Comparison of ENCODE assay signal across 15 cellular contexts in genomic region chr5:178213748-178214151, GRCh38. TPM values are rescaled to one million over a fixed set of nuclear protein-coding genes. Genes with fewer than 3 reads are reported as not detected.
A peak's percentile ranks its signal among the peaks of the same experiment; 100 is the strongest.
DNase-seq lines count a peak whose midpoint lies in the region; ATAC-seq and TF ChIP-seq lines count a peak whose summit lies in the region.
"Had no signal": no experiment of that assay in that cellular context is flagged by ENCODE, and none has a peak within 500 bp of the region (broad histone marks: within the 10 kb centered on the region; RNA-seq: fewer than 3 reads in every experiment).

No MANE protein-coding gene starts in this region.

- TF ChIP-seq POLR2A in Peyer's patch (IDR thresholded peaks at IDR 0.05) = peak in 1 of 2 donors; percentile 26
- no peak for TF ChIP-seq POLR2A in gastrocnemius medialis (IDR thresholded peaks at IDR 0.05)

- H3K27me3 Mint-ChIP-seq in activated CD4-positive, alpha-beta memory T cell treated with anti-CD3 and anti-CD28 coated beads, Interleukin-2, amount 10 ng/mL, durations not matched to agents 7 days and 5 days = no peaks in the 10 kb centered on the region
- H3K27me3 Mint-ChIP-seq in activated CD4-positive, alpha-beta memory T cell treated with anti-CD3 and anti-CD28 coated beads for 36 hours = no peaks in the 10 kb centered on the region
- H3K27me3 Mint-ChIP-seq: brain had no signal

- peaks cover 0 to 78% (median 0%) of the 10 kb centered on the region in 3 donors for H3K36me3 ChIP-seq in Peyer's patch
- H3K36me3 ChIP-seq in hepatocyte (replicated peaks; ENCODE audit: insufficient read depth, low read depth) = no peaks in the 10 kb centered on the region
- H3K36me3 ChIP-seq in gastrocnemius medialis = peaks cover 5 to 92% of the 10 kb centered on the region in 2 donors

- H3K9me2 ChIP-seq in hepatocyte (replicated peaks; ENCODE audit: insufficient read depth) = no peaks in the 10 kb centered on the region

- no peak for TF ChIP-seq CTCF in Peyer's patch (IDR thresholded peaks at IDR 0.05)
- TF ChIP-seq CTCF in hepatocyte (IDR thresholded peaks at IDR 0.05; ENCODE audit: poor library complexity) = no peak
- TF ChIP-seq CTCF in gastrocnemius medialis (IDR thresholded peaks at IDR 0.05 in 4 of 5, conservative IDR thresholded peaks at IDR 0.05 in 1 of 5) = no peak

- POLR2A ChIA-PET in activated CD4-positive, alpha-beta memory T cell treated with anti-CD3 and anti-CD28 coated beads, Interleukin-2, amount 10 ng/mL, durations not matched to agents 7 days and 5 days (lab: Charles Lee) = interaction anchor here (1.2 to 12.2 kb wide), 3 partner anchors 8 to 15 kb away, joined by 4 to 120 read pairs (median 87); partner anchors contain the start of genes HNRNPAB and PHYKPL
- POLR2A ChIA-PET in activated CD4-positive, alpha-beta memory T cell treated with anti-CD3 and anti-CD28 coated beads for 36 hours (lab: Charles Lee) = interaction anchor here (0.7 to 3.3 kb wide), 5 partner anchors 8 to 57 kb away, joined by 3 to 23 read pairs (median 3); partner anchors contain the start of gene HNRNPAB

- H3K36me3 Mint-ChIP-seq in activated CD4-positive, alpha-beta memory T cell treated with anti-CD3 and anti-CD28 coated beads, Interleukin-2, amount 10 ng/mL, durations not matched to agents 7 days and 5 days (ENCODE audit: low read depth) = peaks cover 84% of the 10 kb centered on the region
- H3K36me3 Mint-ChIP-seq in activated CD4-positive, alpha-beta memory T cell treated with anti-CD3 and anti-CD28 coated beads for 36 hours = peaks cover 57% of the 10 kb centered on the region

- WGBS in hepatocyte (ENCODE audit: low lambda C conversion rate, missing lambda C conversion rate) = 72% methylated on average over 8 of the region's 8 CpGs

- intact Hi-C loops in activated CD4-positive, alpha-beta memory T cell treated with anti-CD3 and anti-CD28 coated beads for 36 hours (cut with micrococcal nuclease) = no loop called here
- intact Hi-C loops in gastrocnemius medialis (cut with DNase I; ENCODE audit: low total_unique reads) = no loop called here

- H3K9me3 Mint-ChIP-seq in activated CD4-positive, alpha-beta memory T cell treated with anti-CD3 and anti-CD28 coated beads, Interleukin-2, amount 10 ng/mL, durations not matched to agents 7 days and 5 days = no peaks in the 10 kb centered on the region
- no peaks in the 10 kb centered on the region for H3K9me3 Mint-ChIP-seq in activated CD4-positive, alpha-beta memory T cell treated with anti-CD3 and anti-CD28 coated beads for 36 hours
- H3K9me3 Mint-ChIP-seq: brain had no signal

- no peak overlapping the region for H3K4me3 ChIP-seq in Peyer's patch
- H3K4me3 ChIP-seq in hepatocyte = no peak overlapping the region
- no peak overlapping the region for H3K4me3 ChIP-seq in gastrocnemius medialis

- no peak overlapping the region for H2AFZ ChIP-seq in hepatocyte

- no peaks in the 10 kb centered on the region for H3K9me3 ChIP-seq in Peyer's patch
- no peaks in the 10 kb centered on the region for H3K9me3 ChIP-seq in hepatocyte (ENCODE audit: low read depth)
- H3K9me3 ChIP-seq in gastrocnemius medialis = no peaks in the 10 kb centered on the region

- H3K4me2 ChIP-seq in hepatocyte = peak overlapping the region; percentile 39

- peak overlapping the region; percentile 38 for H3K27ac Mint-ChIP-seq in activated CD4-positive, alpha-beta memory T cell treated with anti-CD3 and anti-CD28 coated beads, Interleukin-2, amount 10 ng/mL, durations not matched to agents 7 days and 5 days
- H3K27ac Mint-ChIP-seq in activated CD4-positive, alpha-beta memory T cell treated with anti-CD3 and anti-CD28 coated beads for 36 hours = no peak overlapping the region

- no peak overlapping the region for H3K4me3 Mint-ChIP-seq in activated CD4-positive, alpha-beta memory T cell treated with anti-CD3 and anti-CD28 coated beads, Interleukin-2, amount 10 ng/mL, durations not matched to agents 7 days and 5 days
- no peak overlapping the region for H3K4me3 Mint-ChIP-seq in activated CD4-positive, alpha-beta memory T cell treated with anti-CD3 and anti-CD28 coated beads for 36 hours
- H3K4me3 Mint-ChIP-seq: brain had no signal

- in situ Hi-C loops in gastrocnemius medialis (cut with MboI; ENCODE audit: low sequenced_read_pairs in 4 of 4) = no loop called here

- H3K4me1 ChIP-seq in Peyer's patch = peaks cover 0 to 67% (median 24%) of the 10 kb centered on the region in 4 donors
- H3K4me1 ChIP-seq in hepatocyte (ENCODE audit: insufficient read depth) = peaks cover 18% of the 10 kb centered on the region
- peaks cover 10 to 17% of the 10 kb centered on the region in 2 donors for H3K4me1 ChIP-seq in gastrocnemius medialis

- H3K27me3 ChIP-seq in Peyer's patch (no peaks in the 10 kb centered on the region), hepatocyte (no peaks in the 10 kb centered on the region), gastrocnemius medialis (no peaks in the 10 kb centered on the region)

- peaks cover 5% of the 10 kb centered on the region for H3K79me2 ChIP-seq in hepatocyte

- ATAC-seq in gastrocnemius medialis = peak in 1 of 2 donors; percentile 48

- H3K27ac ChIP-seq in Peyer's patch (peak overlapping the region in 3 of 4 donors; percentile 72 to 99 (median 80)), hepatocyte (peak overlapping the region; percentile 63), gastrocnemius medialis (peak overlapping the region in 3 of 4 donors; percentile 1 to 72 (median 62))

- DNase-seq in activated CD4-positive, alpha-beta memory T cell treated with anti-CD3 and anti-CD28 coated beads, Interleukin-2, amount 10 ng/mL, durations not matched to agents 7 days and 5 days = no peak
- DNase-seq in activated CD4-positive, alpha-beta memory T cell treated with anti-CD3 and anti-CD28 coated beads for 36 hours = no peak
- DNase-seq in Peyer's patch (peak in 2 of 3 donors; percentile 80 to 85), hepatocyte (ENCODE audit: low spot score) (peak; percentile 58), gastrocnemius medialis (no peak), ecto neural progenitor cell (ENCODE audit: low spot score) (no peak), NCI-H446 (lab: John Stamatoyannopoulos, UW) (no peak), NOMO-1 treated with DMSO at 0.1 percent for 48 hours (lab: John Stamatoyannopoulos, UW; ENCODE audit: unreplicated experiment) (no peak)
- DNase-seq: KBM-7, NCI-H2081 treated with DMSO at 0.1 percent for 48 hours had no signal

- peaks cover 15% of the 10 kb centered on the region for H3K4me1 Mint-ChIP-seq in activated CD4-positive, alpha-beta memory T cell treated with anti-CD3 and anti-CD28 coated beads, Interleukin-2, amount 10 ng/mL, durations not matched to agents 7 days and 5 days
- peaks cover 20% of the 10 kb centered on the region for H3K4me1 Mint-ChIP-seq in activated CD4-positive, alpha-beta memory T cell treated with anti-CD3 and anti-CD28 coated beads for 36 hours (ENCODE audit: low read depth)

- H4K20me1 ChIP-seq in hepatocyte (ENCODE audit: insufficient read depth, poor library complexity, severe bottlenecking) = peaks cover 29% of the 10 kb centered on the region

- CTCF ChIA-PET in activated CD4-positive, alpha-beta memory T cell treated with anti-CD3 and anti-CD28 coated beads, Interleukin-2, amount 10 ng/mL, durations not matched to agents 7 days and 5 days (lab: Charles Lee) = interaction anchor here (2.1 kb wide), 1 partner anchor 21 kb away, joined by 4 read pairs; no protein-coding TSS in a partner anchor
- CTCF ChIA-PET in activated CD4-positive, alpha-beta memory T cell treated with anti-CD3 and anti-CD28 coated beads for 36 hours (lab: Charles Lee) = no interaction called here

RNA-seq across cellular contexts. Expression of gene HNRNPAB, which starts 9.4 kb away (rescaled TPM):
- total RNA-seq in activated CD4-positive, alpha-beta memory T cell treated with anti-CD3 and anti-CD28 coated beads, Interleukin-2, amount 10 ng/mL, durations not matched to agents 7 days and 5 days = 100 to 1,000 TPM; 177 to 186 TPM
- total RNA-seq in activated CD4-positive, alpha-beta memory T cell treated with anti-CD3 and anti-CD28 coated beads for 36 hours = 100 to 1,000 TPM; 313 to 316 TPM
- total RNA-seq in Peyer's patch (100 to 1,000 TPM in 1 of 4 donors, 10 to 100 TPM in 3; 74.8 to 135 (median 81.4) TPM), hepatocyte (83.2 and 85.2 TPM in 2 replicates), gastrocnemius medialis (100 to 1,000 TPM in 2 of 4 donors, 10 to 100 TPM in 2; 84.2 to 117 (median 106) TPM)
- polyA plus RNA-seq in hepatocyte = 169 and 175 TPM in 2 replicates

RNA-seq across cellular contexts. Expression of gene PHYKPL, which starts 18.9 kb away (rescaled TPM):
- 100 to 1,000 TPM; 106 to 112 TPM for total RNA-seq in activated CD4-positive, alpha-beta memory T cell treated with anti-CD3 and anti-CD28 coated beads, Interleukin-2, amount 10 ng/mL, durations not matched to agents 7 days and 5 days
- 10 to 100 TPM; 49.3 to 58.0 TPM for total RNA-seq in activated CD4-positive, alpha-beta memory T cell treated with anti-CD3 and anti-CD28 coated beads for 36 hours
- 100 to 1,000 TPM; 180 to 441 (median 280) TPM for total RNA-seq in Peyer's patch
- total RNA-seq in hepatocyte = 35.4 and 40.3 TPM in 2 replicates
- 60.0 and 82.2 TPM in 2 replicates for polyA plus RNA-seq in hepatocyte
- total RNA-seq in gastrocnemius medialis = 10 to 100 TPM; 25.0 to 54.6 (median 33.7) TPM

RNA-seq across cellular contexts. Expression of gene GMCL2, which starts 26.6 kb away (rescaled TPM):
- not detected for total RNA-seq in activated CD4-positive, alpha-beta memory T cell treated with anti-CD3 and anti-CD28 coated beads, Interleukin-2, amount 10 ng/mL, durations not matched to agents 7 days and 5 days
- not detected for total RNA-seq in activated CD4-positive, alpha-beta memory T cell treated with anti-CD3 and anti-CD28 coated beads for 36 hours
- not detected for total RNA-seq in Peyer's patch
- not detected in 2 replicates for total RNA-seq in hepatocyte
- polyA plus RNA-seq in hepatocyte = not detected in 2 replicates
- total RNA-seq in gastrocnemius medialis = not detected
- total RNA-seq: myocyte, skeletal muscle tissue had no signal
- polyA plus RNA-seq: AG04450, esophagus had no signal

Comparison
In these comparisons a context has a peak if more than half of its experiments do, and no peak if none do; other contexts are left out.
1. DNase-seq: peak in Peyer's patch (2 of 3) and hepatocyte (single experiment); none in activated CD4-positive, alpha-beta memory T cell treated with anti-CD3 and anti-CD28 coated beads, Interleukin-2, amount 10 ng/mL, durations not matched to agents 7 days and 5 days (single experiment), activated CD4-positive, alpha-beta memory T cell treated with anti-CD3 and anti-CD28 coated beads for 36 hours (single experiment), gastrocnemius medialis (0 of 2), ecto neural progenitor cell (single experiment), NCI-H446 (0 of 2) and NOMO-1 treated with DMSO at 0.1 percent for 48 hours (single experiment).
2. Peak in every context shown above with its lines, with median percentiles within 50 percentile points of each other: H3K27ac ChIP-seq.